ENCODE assay signal across 8 cellular contexts in genomic region chr1:42913426-42914091, GRCh38. TPM values are rescaled to one million over a fixed set of nuclear protein-coding genes. Genes with fewer than 3 reads are reported as not detected.
DNase-seq lines count a peak whose midpoint lies in the region; ATAC-seq, FAIRE-seq and TF ChIP-seq lines count a peak whose summit lies in the region.

No MANE protein-coding gene starts in this region.

- H3K79me2 ChIP-seq in trophoblast cell (ENCODE audit: control insufficient read depth, insufficient read depth, low read length, poor library complexity) = no peaks in the 10 kb centered on the region

- peaks cover 7% of the 10 kb centered on the region for H3K36me3 Mint-ChIP-seq in activated naive CD4-positive, alpha-beta T cell treated with anti-CD3 and anti-CD28 coated beads, Interleukin-2, amount 10 ng/mL, durations not matched to agents 7 days and 5 days
- H3K36me3 Mint-ChIP-seq in glutamatergic neuron (ENCODE audit: unreplicated experiment) = peaks cover 12% of the 10 kb centered on the region

- no peak overlapping the region for H3K18ac ChIP-seq in trophoblast cell (ENCODE audit: low read length)

- ATAC-seq in GM19395 (IDR thresholded peaks at IDR 0.05; ENCODE audit: unreplicated experiment) (no peak), HG03354 (IDR thresholded peaks at IDR 0.05; ENCODE audit: poor library complexity, severe bottlenecking, unreplicated experiment) (no peak)

- H3K4me3 ChIP-seq in trophoblast cell (ENCODE audit: low read depth, low read length) = no peak overlapping the region

- no peak overlapping the region for H3K23ac ChIP-seq in trophoblast cell (ENCODE audit: low read length)

- DNase-seq in DMS153 treated with DMSO at 0.1 percent for 48 hours (lab: John Stamatoyannopoulos, UW; ENCODE audit: unreplicated experiment) (peak; percentile 62), HTR-8/SVneo (ENCODE audit: insufficient read length, low spot score) (peak; percentile 41), NOMO-1 treated with DMSO at 0.1 percent for 48 hours (lab: John Stamatoyannopoulos, UW; ENCODE audit: unreplicated experiment) (peak; percentile 77), glutamatergic neuron (no peak), trophoblast cell (peak; percentile 73 to 91)
- DNase-seq in activated naive CD4-positive, alpha-beta T cell treated with anti-CD3 and anti-CD28 coated beads, Interleukin-2, amount 10 ng/mL, durations not matched to agents 7 days and 5 days = peak; percentile 71

- no peak overlapping the region for H4K91ac ChIP-seq in trophoblast cell (ENCODE audit: low read depth, low read length)

- H2BK120ac ChIP-seq in trophoblast cell (ENCODE audit: insufficient read depth, low read length, poor library complexity) = no peak overlapping the region

- CTCF ChIA-PET in activated naive CD4-positive, alpha-beta T cell treated with anti-CD3 and anti-CD28 coated beads, Interleukin-2, amount 10 ng/mL, durations not matched to agents 7 days and 5 days (lab: Charles Lee) = interaction anchor here (0.6 to 7.3 kb wide), 17 partner anchors 10 to 501 kb away, joined by 3 to 265 read pairs (median 4); partner anchors contain the start of genes C1orf50 and P3H1

- WGBS in trophoblast cell (ENCODE audit: extremely low coverage, insufficient coverage, insufficient read length) = no CpG with 5 or more reads among the region's 5 CpGs

- H3K4me3 Mint-ChIP-seq in activated naive CD4-positive, alpha-beta T cell treated with anti-CD3 and anti-CD28 coated beads, Interleukin-2, amount 10 ng/mL, durations not matched to agents 7 days and 5 days = no peak overlapping the region
- no peak overlapping the region for H3K4me3 Mint-ChIP-seq in glutamatergic neuron (ENCODE audit: unreplicated experiment)

- H4K8ac ChIP-seq in trophoblast cell (ENCODE audit: low read depth, low read length) = no peak overlapping the region

- H2BK12ac ChIP-seq in trophoblast cell (ENCODE audit: low read length) = peak overlapping the region; percentile 11

- FAIRE-seq in HTR-8/SVneo (lab: Jason Lieb, UNC) = no peak

- TF ChIP-seq CTCF in glutamatergic neuron (IDR thresholded peaks at IDR 0.05; ENCODE audit: partially characterized antibody, unreplicated experiment) = peak; percentile 24

- H3K27ac Mint-ChIP-seq in activated naive CD4-positive, alpha-beta T cell treated with anti-CD3 and anti-CD28 coated beads, Interleukin-2, amount 10 ng/mL, durations not matched to agents 7 days and 5 days = no peak overlapping the region
- H3K27ac Mint-ChIP-seq in glutamatergic neuron (ENCODE audit: unreplicated experiment) = no peak overlapping the region

- H3K9me3 Mint-ChIP-seq in activated naive CD4-positive, alpha-beta T cell treated with anti-CD3 and anti-CD28 coated beads, Interleukin-2, amount 10 ng/mL, durations not matched to agents 7 days and 5 days = peaks cover 19% of the 10 kb centered on the region
- H3K9me3 Mint-ChIP-seq in glutamatergic neuron (ENCODE audit: unreplicated experiment) = peaks cover 4% of the 10 kb centered on the region

- no peak overlapping the region for H2AFZ ChIP-seq in trophoblast cell (ENCODE audit: insufficient read depth, low read length, poor library complexity)

- no peak overlapping the region for H3K4ac ChIP-seq in trophoblast cell (ENCODE audit: low read depth, low read length)

- peaks cover 7% of the 10 kb centered on the region for H3K9me3 ChIP-seq in trophoblast cell (ENCODE audit: insufficient read depth, low read depth, low read length)

- H3K4me1 ChIP-seq in trophoblast cell (ENCODE audit: control insufficient read depth in 1 of 2, insufficient read depth in 2 of 2, low read length in 2 of 2) = peaks cover 0 to 2% of the 10 kb centered on the region in 2 experiments

- H2AK5ac ChIP-seq in trophoblast cell (ENCODE audit: low read length) = no peak overlapping the region

- H3K79me1 ChIP-seq in trophoblast cell (ENCODE audit: low read length) = peaks cover 2% of the 10 kb centered on the region

- H4K12ac ChIP-seq in trophoblast cell (ENCODE audit: low read depth, low read length) = no peak overlapping the region

- H3K9ac ChIP-seq in trophoblast cell (ENCODE audit: low read length) = no peak overlapping the region

- no peak overlapping the region for H3K27ac ChIP-seq in trophoblast cell (ENCODE audit: low read depth, low read length)

- H3K4me2 ChIP-seq in trophoblast cell (ENCODE audit: low read length) = no peak overlapping the region

- H3K4me1 Mint-ChIP-seq in activated naive CD4-positive, alpha-beta T cell treated with anti-CD3 and anti-CD28 coated beads, Interleukin-2, amount 10 ng/mL, durations not matched to agents 7 days and 5 days = peaks cover 5% of the 10 kb centered on the region
- H3K4me1 Mint-ChIP-seq in glutamatergic neuron (ENCODE audit: low read depth, unreplicated experiment) = no peaks in the 10 kb centered on the region

- H3K27me3 ChIP-seq in trophoblast cell (ENCODE audit: insufficient read depth, low read length) = no peaks in the 10 kb centered on the region

- no peak overlapping the region for H3K14ac ChIP-seq in trophoblast cell (ENCODE audit: low read length)

- no peak overlapping the region for H2BK5ac ChIP-seq in trophoblast cell (ENCODE audit: low read depth, low read length, poor library complexity)

- peaks cover 0 to 9% of the 10 kb centered on the region in 2 experiments for H3K36me3 ChIP-seq in trophoblast cell (ENCODE audit: control insufficient read depth in 1 of 2, insufficient read depth in 2 of 2, low read length in 2 of 2)

- peaks cover 35% of the 10 kb centered on the region for H3K27me3 Mint-ChIP-seq in activated naive CD4-positive, alpha-beta T cell treated with anti-CD3 and anti-CD28 coated beads, Interleukin-2, amount 10 ng/mL, durations not matched to agents 7 days and 5 days
- no peaks in the 10 kb centered on the region for H3K27me3 Mint-ChIP-seq in glutamatergic neuron (ENCODE audit: unreplicated experiment)

RNA-seq across cellular contexts. Expression of gene SLC2A1, which starts 45.1 kb away (rescaled TPM):
- total RNA-seq in glutamatergic neuron (ENCODE audit: unreplicated experiment) = 25.0 TPM
- polyA plus RNA-seq in trophoblast cell (2013) = 1,633 and 1,681 TPM in 2 replicates
